ENCODE assay signal across 8 cellular contexts in the genomic region with DNA sequence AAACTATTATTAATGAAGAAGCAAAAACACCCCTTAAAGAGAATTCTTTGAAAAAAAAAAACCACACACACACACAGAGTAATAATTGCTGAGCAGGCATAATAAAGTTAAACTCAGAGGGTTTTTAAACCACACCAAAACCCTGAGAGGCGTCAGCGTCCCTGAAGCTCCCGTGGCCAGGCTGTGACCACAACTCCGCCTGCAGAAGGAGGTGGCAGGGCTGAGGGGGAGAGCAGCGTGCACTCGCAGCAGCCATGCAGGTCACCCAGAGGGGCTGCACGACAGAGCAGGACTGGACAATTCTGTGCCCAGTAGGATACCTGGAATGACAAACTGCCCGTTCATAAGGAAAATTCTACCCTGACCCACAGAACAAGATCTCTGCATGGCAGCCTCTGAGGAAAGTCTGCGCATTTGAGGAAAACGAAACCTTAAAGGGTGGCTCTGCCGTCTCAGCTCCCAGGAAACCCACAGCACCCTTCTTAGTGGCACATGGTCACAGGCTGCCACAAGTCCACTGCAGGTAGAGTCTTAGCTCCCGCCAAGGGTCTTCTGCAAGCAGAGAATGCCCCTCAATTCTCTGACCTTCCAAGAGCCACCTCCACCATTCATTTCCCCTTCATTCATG. TPM values are rescaled to one million over a fixed set of nuclear protein-coding genes. Genes with fewer than 3 reads are reported as not detected.
DNase-seq lines count a peak whose midpoint lies in the region; ATAC-seq lines count a peak whose summit lies in the region.

No MANE protein-coding gene starts in this region.

- DNase-seq in AG08395 (ENCODE audit: low spot score) (peak; percentile 26), cardiac septum (ENCODE audit: low spot score) (peak; percentile 75), NCI-H1436 treated with DMSO at 0.1 percent for 48 hours (lab: John Stamatoyannopoulos, UW) (no peak), dermis blood vessel endothelial cell (no peak)
- DNase-seq in activated CD8-positive, alpha-beta memory T cell treated with anti-CD3 and anti-CD28 coated beads for 24 hours, result peak; percentile 70
- DNase-seq in stimulated activated CD4-positive, alpha-beta T cell treated with anti-CD3 and anti-CD28 coated beads, Interleukin-1b, Interleukin-23, amount 100 ng/mL, for 48 hours, result peak; percentile 20

- ATAC-seq in HG03135 (IDR thresholded peaks at IDR 0.05; ENCODE audit: unreplicated experiment) (peak; percentile 49), HG02840 (IDR thresholded peaks at IDR 0.05; ENCODE audit: low FRiP score, unreplicated experiment) (no peak)

- intact Hi-C loops in cardiac septum (cut with DNase I), result no loop called here

RNA-seq across cellular contexts. Expression of a gene that starts 44.0 kb away (rescaled TPM):
- 0.65 TPM for total RNA-seq in cardiac septum
- under 0.01 TPM in 1 of 2 replicates, not detected in the other for total RNA-seq in dermis blood vessel endothelial cell

Comparison
In these comparisons a context has a peak if more than half of its experiments do, and no peak if none do; other contexts are left out.
1. DNase-seq: peak in AG08395 (single experiment), activated CD8-positive, alpha-beta memory T cell treated with anti-CD3 and anti-CD28 coated beads for 24 hours (single experiment), cardiac septum (single experiment) and stimulated activated CD4-positive, alpha-beta T cell treated with anti-CD3 and anti-CD28 coated beads, Interleukin-1b, Interleukin-23, amount 100 ng/mL, for 48 hours (single experiment); none in NCI-H1436 treated with DMSO at 0.1 percent for 48 hours (single experiment) and dermis blood vessel endothelial cell (single experiment).